In genomic region chr11:66337103-66337899, GRCh38 we compare ENCODE assay signal across 8 cellular contexts. TPM values are rescaled to one million over a fixed set of nuclear protein-coding genes. Genes with fewer than 3 reads are reported as not detected.
DNase-seq lines count a peak whose midpoint lies in the region; ATAC-seq, FAIRE-seq and TF ChIP-seq lines count a peak whose summit lies in the region.

No MANE protein-coding gene starts in this region.

- H3K79me2 ChIP-seq in GM12878 (ENCODE audit: control insufficient read depth, insufficient read depth, low read length) = no peaks in the 10 kb centered on the region

- TF ChIP-seq EP300 in A549 (IDR thresholded peaks at IDR 0.05) (no peak), GM12878 (IDR thresholded peaks at IDR 0.05; ENCODE audit: borderline replicate concordance in 1 of 2, control insufficient read depth in 1 of 2, low read depth in 2 of 2, low read length in 2 of 2) (no peak)

- 56% methylated on average over 17 of the region's 18 CpGs for WGBS in A549 (ENCODE audit: missing lambda C conversion rate)
- WGBS in GM12878 (ENCODE audit: insufficient coverage, insufficient replicate concordance, low lambda C conversion rate, missing lambda C conversion rate) = 55% methylated on average over 18 of the region's 18 CpGs
- WGBS in testis, 2 donors = 50 to 61% methylated on average over 13 to 18 of the region's 18 CpGs

- peaks cover 26% of the 10 kb centered on the region for H3K4me1 ChIP-seq in A549
- peaks cover 21% of the 10 kb centered on the region for H3K4me1 ChIP-seq in GM12878 (ENCODE audit: control insufficient read depth, insufficient read depth, low read length)
- peaks cover 29% of the 10 kb centered on the region for H3K4me1 ChIP-seq in lower lobe of right lung
- H3K4me1 ChIP-seq in testis = peaks cover 14% of the 10 kb centered on the region

- H3K27me3 ChIP-seq in HL-60 (ENCODE audit: insufficient read depth, poor library complexity, severe bottlenecking) (no peaks in the 10 kb centered on the region), GM12878 (replicated peaks in 1 of 2; ENCODE audit: control insufficient read depth in 2 of 2, insufficient read depth in 2 of 2, low read length in 1 of 2) (no peaks in the 10 kb centered on the region), lower lobe of right lung (ENCODE audit: low read depth) (no peaks in the 10 kb centered on the region), testis (no peaks in the 10 kb centered on the region)

- ATAC-seq in A549 (no peak), GM12878 (no peak), lower lobe of right lung (no peak), HG02642 (IDR thresholded peaks at IDR 0.05; ENCODE audit: poor library complexity, unreplicated experiment) (no peak)

- RAD21 ChIA-PET in GM12878 (lab: Charles Lee; ENCODE audit: unreplicated experiment) = interaction anchor here (1.2 to 3.6 kb wide), 3 partner anchors 25 to 49 kb away, joined by 3 to 49 read pairs (median 6); no protein-coding TSS in a partner anchor

- in situ Hi-C loops in GM12878 (cut with MboI) = no loop called here

- no peaks in the 10 kb centered on the region for H4K20me1 ChIP-seq in GM12878 (ENCODE audit: control insufficient read depth, insufficient read depth)

- H3K9ac ChIP-seq in GM12878 (ENCODE audit: control insufficient read depth, insufficient read depth, low read length) = no peak overlapping the region

- no TSS peak for BruUV-seq in GM12878 (replicated peaks; lab: Mats Ljungman, UMichigan)

- peak overlapping the region; percentile 92 for H3K4me2 ChIP-seq in A549
- H3K4me2 ChIP-seq in GM12878 (ENCODE audit: control insufficient read depth, insufficient read depth) = peak overlapping the region; percentile 62

- CTCF ChIA-PET in A549 (lab: Yijun Ruan, JAX) (interaction anchor here (0.7 to 8.7 kb wide), 9 partner anchors 7 to 79 kb away, joined by 3 to 247 read pairs (median 6); partner anchors contain the start of gene CD248), GM12878 (lab: Yijun Ruan, JAX) (interaction anchor here (1.0 to 2.6 kb wide), 6 partner anchors 8 to 49 kb away, joined by 3 to 50 read pairs (median 10); partner anchors contain the start of genes BRMS1 and YIF1A)

- DNase-seq in A549 (ENCODE audit: low read depth in 1 of 2, low spot score in 1 of 2) = no peak
- no peak for DNase-seq in HL-60 (ENCODE audit: low read depth in 1 of 2, low spot score in 1 of 2)
- no peak for DNase-seq in GM12878 (ENCODE audit: low read depth, low spot score)
- DNase-seq in lower lobe of right lung = peak; percentile 46
- DNase-seq in NCI-H187 treated with DMSO at 0.1 percent for 48 hours (lab: John Stamatoyannopoulos, UW) = no peak
- no peak for DNase-seq in GM19238 (ENCODE audit: insufficient read length, low spot score)
- DNase-seq in testis = no peak

- H3K4me3 ChIP-seq in A549 (no peak overlapping the region), HL-60 (replicated peaks; ENCODE audit: insufficient read depth, low read length) (no peak overlapping the region), GM12878 (no peak overlapping the region), lower lobe of right lung (no peak overlapping the region), testis (no peak overlapping the region)

- TF ChIP-seq CTCF in A549 (IDR thresholded peaks at IDR 0.05) (no peak), HL-60 (IDR thresholded peaks at IDR 0.05; ENCODE audit: insufficient read depth, low read length) (no peak), GM12878 (IDR thresholded peaks at IDR 0.05 in 2 of 3, conservative IDR thresholded peaks at IDR 0.05 in 1 of 3; ENCODE audit: control insufficient read depth in 2 of 3, extremely low read depth in 1 of 3, insufficient read depth in 1 of 3, low read depth in 3 of 3, low read length in 3 of 3) (no peak), lower lobe of right lung (IDR thresholded peaks at IDR 0.05) (no peak), testis (IDR thresholded peaks at IDR 0.05) (no peak)

- H2AFZ ChIP-seq in GM12878 (ENCODE audit: control insufficient read depth, low read depth, low read length) = no peak overlapping the region

- TF ChIP-seq POLR2A in A549 (IDR thresholded peaks at IDR 0.05; ENCODE audit: low read length) (no peak), GM12878 (IDR thresholded peaks at IDR 0.05; ENCODE audit: low read depth, low read length) (no peak), testis (IDR thresholded peaks at IDR 0.05) (no peak)

- peak overlapping the region; percentile 83 to 97 for H3K27ac ChIP-seq in A549
- peak overlapping the region; percentile 84 for H3K27ac ChIP-seq in HL-60 (replicated peaks)
- no peak overlapping the region for H3K27ac ChIP-seq in GM12878 (ENCODE audit: control insufficient read depth, insufficient read depth)
- H3K27ac ChIP-seq in lower lobe of right lung = peak overlapping the region; percentile 82
- H3K27ac ChIP-seq in testis = no peak overlapping the region

- intact Hi-C loops in GM12878 (cut with micrococcal nuclease; ENCODE audit: unreplicated experiment) (no loop called here), lower lobe of right lung (cut with DNase I) (no loop called here), testis (cut with DNase I; ENCODE audit: low total_unique reads) (no loop called here)

- TF ChIP-seq RAD21 in A549 (conservative IDR thresholded peaks at IDR 0.05 in 1 of 2, IDR thresholded peaks at IDR 0.05 in 1 of 2) = no peak
- TF ChIP-seq RAD21 in GM12878 (IDR thresholded peaks at IDR 0.05; ENCODE audit: insufficient read depth, low read depth, low read length) = no peak

- SMC1A ChIA-PET in GM12878 (lab: Charles Lee; ENCODE audit: uncharacterized antibody, unreplicated experiment) = interaction anchor here (0.7 to 2.2 kb wide), 5 partner anchors 8 to 52 kb away, joined by 3 to 16 read pairs (median 3); partner anchors contain the start of gene CD248

- no peak for FAIRE-seq in A549 (lab: Jason Lieb, UNC)
- FAIRE-seq in GM12878 (lab: Jason Lieb, UNC) = no peak

- H3K9me3 ChIP-seq in A549 = no peaks in the 10 kb centered on the region
- H3K9me3 ChIP-seq in GM12878 (replicated peaks; ENCODE audit: control insufficient read depth, insufficient read depth, low read length) = no peaks in the 10 kb centered on the region
- H3K9me3 ChIP-seq in lower lobe of right lung = no peaks in the 10 kb centered on the region
- no peaks in the 10 kb centered on the region for H3K9me3 ChIP-seq in testis

- H3K36me3 ChIP-seq in GM12878 (ENCODE audit: control insufficient read depth in 2 of 2, insufficient read depth in 2 of 2, low read length in 1 of 2) (peaks cover 0 to 19% of the 10 kb centered on the region in 2 experiments; a peak in 3 of 4 replicates), lower lobe of right lung (peaks cover 69% of the 10 kb centered on the region), testis (ENCODE audit: low read depth, missing control alignments) (no peaks in the 10 kb centered on the region)

- POLR2A ChIA-PET in A549 (lab: Yijun Ruan, JAX) (interaction anchor here (0.8 to 3.5 kb wide), 2 partner anchors 25 kb away, joined by 3 to 42 read pairs; no protein-coding TSS in a partner anchor), GM12878 (lab: Charles Lee) (interaction anchor here (0.8 kb wide), 1 partner anchor 25 kb away, joined by 3 read pairs; no protein-coding TSS in a partner anchor)

RNA-seq across cellular contexts. Expression of gene RIN1, which starts 1.1 kb away (rescaled TPM):
- polyA plus RNA-seq in A549 (2011; rRNA removed) (2.0 and 2.3 TPM in 2 replicates), A549 (2017; fragmentation: RNase III; extraction: RNeasy Plus Mini Kit Qiagen cat#74134 plus additional on column Dnase treatment) (9.3 to 10.6 TPM (median 9.7 TPM) in 3 replicates), GM12878 (2011; rRNA removed) (0.04 and 0.22 TPM in 2 replicates), GM12878 (2014; fragmentation: Illumina TruSeq; extraction: Trizol) (0.41 TPM in 1 of 2 replicates, not detected in the other), GM12878 (2014; fragmentation: Nextera tagmentation; extraction: Ambion mirVana) (under 1 TPM in 1 of 2 experiments, not detected in 1; 0.04 TPM), GM12878 (2014; rRNA removed) (0.47 and 0.54 TPM in 2 replicates), GM12878 (2016; fragmentation: Nextera tagmentation; extraction: Ambion mirVana) (under 1 TPM; 0.15 to 0.43 TPM), testis (ENCODE audit: insufficient read depth, low read depth, low replicate concordance) (4.7 TPM)
- polyA plus RNA-seq in A549 (2012; cell fraction: cytosol; rRNA removed) = 5.5 and 9.0 TPM in 2 replicates
- polyA plus RNA-seq in A549 (2012; cell fraction: nucleus; rRNA removed) = 24.4 and 34.7 TPM in 2 replicates
- polyA minus RNA-seq in A549 (2011; rRNA and poly(A)+ RNA removed) = 1.6 and 2.3 TPM in 2 replicates
- total RNA-seq in GM12878 (2013; cell fraction: nucleolus; rRNA removed) = 1.3 and 1.4 TPM in 2 replicates
- total RNA-seq in GM12878 (2014; rRNA removed) (0.11 and 0.49 TPM in 2 replicates), GM12878 (2014; rRNA removed; fragmentation: Illumina TruSeq; extraction: Trizol) (0.09 and 0.13 TPM in 2 replicates), GM12878 (2021) (0.48 and 0.69 TPM in 2 replicates), lower lobe of right lung (8.2 TPM), testis (1 to 10 TPM; 8.2 to 8.5 TPM)
- not detected for polyA plus RNA-seq in GM12878 (2011; ENCODE audit: low read depth)
- 0.15 and 0.43 TPM in 2 replicates for polyA plus RNA-seq in GM12878 (2011; cell fraction: cytosol; rRNA removed)
- polyA plus RNA-seq in GM12878 (2011; cell fraction: nucleus; rRNA removed) = 3.7 and 4.8 TPM in 2 replicates
- polyA plus RNA-seq in GM12878 (2012) = 0.24 and 0.28 TPM in 2 replicates
- 0.37 TPM in 1 of 2 replicates, not detected in the other for polyA minus RNA-seq in GM12878 (2011; rRNA and poly(A)+ RNA removed)
- polyA minus RNA-seq in GM12878 (2011; cell fraction: cytosol; rRNA and poly(A)+ RNA removed) = 0.40 TPM in 1 of 2 replicates, not detected in the other
- polyA minus RNA-seq in GM12878 (2011; cell fraction: nucleus; rRNA and poly(A)+ RNA removed) = 0.85 and 2.6 TPM in 2 replicates

RNA-seq across cellular contexts. Expression of gene BRMS1, which starts 7.6 kb away (rescaled TPM):
- polyA plus RNA-seq in A549 (2011; rRNA removed) = 47.4 and 56.2 TPM in 2 replicates
- polyA plus RNA-seq in A549 (2012; cell fraction: cytosol; rRNA removed) = 74.5 and 78.7 TPM in 2 replicates
- polyA plus RNA-seq in A549 (2012; cell fraction: nucleus; rRNA removed) = 87.4 and 91.7 TPM in 2 replicates
- polyA plus RNA-seq in A549 (2017; fragmentation: RNase III; extraction: RNeasy Plus Mini Kit Qiagen cat#74134 plus additional on column Dnase treatment) = 87.5 to 90.8 TPM (median 89.9 TPM) in 3 replicates
- 18.0 and 21.5 TPM in 2 replicates for polyA minus RNA-seq in A549 (2011; rRNA and poly(A)+ RNA removed)
- total RNA-seq in GM12878 (2013; cell fraction: nucleolus; rRNA removed) = 11.8 and 18.2 TPM in 2 replicates
- total RNA-seq in GM12878 (2014; rRNA removed) = 63.5 and 64.0 TPM in 2 replicates
- 38.7 and 42.4 TPM in 2 replicates for total RNA-seq in GM12878 (2014; rRNA removed; fragmentation: Illumina TruSeq; extraction: Trizol)
- 49.6 and 54.7 TPM in 2 replicates for total RNA-seq in GM12878 (2021)
- 15.4 TPM for polyA plus RNA-seq in GM12878 (2011; ENCODE audit: low read depth)
- polyA plus RNA-seq in GM12878 (2011; rRNA removed) = 28.9 and 33.7 TPM in 2 replicates
- polyA plus RNA-seq in GM12878 (2011; cell fraction: cytosol; rRNA removed) = 40.1 and 54.9 TPM in 2 replicates
- polyA plus RNA-seq in GM12878 (2011; cell fraction: nucleus; rRNA removed) = 36.8 and 47.4 TPM in 2 replicates
- polyA plus RNA-seq in GM12878 (2012) = 25.6 and 30.1 TPM in 2 replicates
- 11.6 and 29.1 TPM in 2 replicates for polyA plus RNA-seq in GM12878 (2014; fragmentation: Illumina TruSeq; extraction: Trizol)
- polyA plus RNA-seq in GM12878 (2014; fragmentation: Nextera tagmentation; extraction: Ambion mirVana) = 1 to 10 TPM; 2.1 to 8.6 TPM
- polyA plus RNA-seq in GM12878 (2014; rRNA removed) = 58.6 and 59.9 TPM in 2 replicates
- polyA plus RNA-seq in GM12878 (2016; fragmentation: Nextera tagmentation; extraction: Ambion mirVana) = 10 to 100 TPM; 82.5 to 85.3 TPM
- polyA minus RNA-seq in GM12878 (2011; rRNA and poly(A)+ RNA removed) = 7.2 and 16.5 TPM in 2 replicates
- 9.7 and 9.9 TPM in 2 replicates for polyA minus RNA-seq in GM12878 (2011; cell fraction: cytosol; rRNA and poly(A)+ RNA removed)
- 6.6 and 12.2 TPM in 2 replicates for polyA minus RNA-seq in GM12878 (2011; cell fraction: nucleus; rRNA and poly(A)+ RNA removed)
- total RNA-seq in lower lobe of right lung = 37.8 TPM
- 10 to 100 TPM; 55.5 to 59.4 TPM for total RNA-seq in testis
- polyA plus RNA-seq in testis (ENCODE audit: insufficient read depth, low read depth, low replicate concordance) = 67.5 TPM

RNA-seq across cellular contexts. Expression of gene B4GAT1, which starts 10.1 kb away (rescaled TPM):
- polyA plus RNA-seq in A549 (2011; rRNA removed) (11.0 and 12.2 TPM in 2 replicates), A549 (2017; fragmentation: RNase III; extraction: RNeasy Plus Mini Kit Qiagen cat#74134 plus additional on column Dnase treatment) (15.3 to 18.7 TPM (median 18.0 TPM) in 3 replicates), GM12878 (2011; rRNA removed) (2.1 and 3.6 TPM in 2 replicates), GM12878 (2014; fragmentation: Illumina TruSeq; extraction: Trizol) (1.4 and 1.9 TPM in 2 replicates), GM12878 (2014; fragmentation: Nextera tagmentation; extraction: Ambion mirVana) (1 to 10 TPM in 1 of 2 experiments, under 1 TPM in 1; 0.55 to 1.5 TPM), GM12878 (2014; rRNA removed) (5.0 and 5.7 TPM in 2 replicates), GM12878 (2016; fragmentation: Nextera tagmentation; extraction: Ambion mirVana) (10 to 100 TPM in 1 of 2 experiments, 1 to 10 TPM in 1; 9.4 to 11.1 TPM), testis (ENCODE audit: insufficient read depth, low read depth, low replicate concordance) (23.2 TPM)
- 7.8 and 11.8 TPM in 2 replicates for polyA plus RNA-seq in A549 (2012; cell fraction: cytosol; rRNA removed)
- polyA plus RNA-seq in A549 (2012; cell fraction: nucleus; rRNA removed) = 19.0 and 23.5 TPM in 2 replicates
- 3.4 and 3.7 TPM in 2 replicates for polyA minus RNA-seq in A549 (2011; rRNA and poly(A)+ RNA removed)
- 9.2 and 9.9 TPM in 2 replicates for total RNA-seq in GM12878 (2013; cell fraction: nucleolus; rRNA removed)
- total RNA-seq in GM12878 (2014; rRNA removed) (6.3 and 7.2 TPM in 2 replicates), GM12878 (2014; rRNA removed; fragmentation: Illumina TruSeq; extraction: Trizol) (2.3 and 2.4 TPM in 2 replicates), GM12878 (2021) (5.7 and 5.9 TPM in 2 replicates), lower lobe of right lung (22.6 TPM), testis (10 to 100 TPM; 28.2 to 45.1 TPM)
- 1.8 TPM for polyA plus RNA-seq in GM12878 (2011; ENCODE audit: low read depth)
- polyA plus RNA-seq in GM12878 (2011; cell fraction: cytosol; rRNA removed) = 3.3 and 4.2 TPM in 2 replicates
- 3.4 and 3.5 TPM in 2 replicates for polyA plus RNA-seq in GM12878 (2011; cell fraction: nucleus; rRNA removed)
- polyA plus RNA-seq in GM12878 (2012) = 4.1 and 5.5 TPM in 2 replicates
- polyA minus RNA-seq in GM12878 (2011; rRNA and poly(A)+ RNA removed) = 2.6 TPM in 2 replicates
- 1.5 and 1.7 TPM in 2 replicates for polyA minus RNA-seq in GM12878 (2011; cell fraction: cytosol; rRNA and poly(A)+ RNA removed)
- 2.8 TPM in 2 replicates for polyA minus RNA-seq in GM12878 (2011; cell fraction: nucleus; rRNA and poly(A)+ RNA removed)

RNA-seq across cellular contexts. Expression of gene CD248, which starts 20.5 kb away (rescaled TPM):
- 0.03 TPM in 1 of 2 replicates, not detected in the other for polyA plus RNA-seq in A549 (2011; rRNA removed)
- polyA plus RNA-seq in A549 (2012; cell fraction: cytosol; rRNA removed) = 0.03 TPM in 1 of 2 replicates, not detected in the other
- not detected in 2 replicates for polyA plus RNA-seq in A549 (2012; cell fraction: nucleus; rRNA removed)
- polyA plus RNA-seq in A549 (2017; fragmentation: RNase III; extraction: RNeasy Plus Mini Kit Qiagen cat#74134 plus additional on column Dnase treatment) = not detected in 3 replicates
- polyA minus RNA-seq in A549 (2011; rRNA and poly(A)+ RNA removed) = 0.15 TPM in 1 of 2 replicates, not detected in the other
- not detected in 2 replicates for total RNA-seq in GM12878 (2013; cell fraction: nucleolus; rRNA removed)
- total RNA-seq in GM12878 (2014; rRNA removed) = not detected in 2 replicates
- not detected in 2 replicates for total RNA-seq in GM12878 (2014; rRNA removed; fragmentation: Illumina TruSeq; extraction: Trizol)
- total RNA-seq in GM12878 (2021) = 0.13 and 0.21 TPM in 2 replicates
- polyA plus RNA-seq in GM12878 (2011; ENCODE audit: low read depth) = not detected
- not detected in 2 replicates for polyA plus RNA-seq in GM12878 (2011; rRNA removed)
- polyA plus RNA-seq in GM12878 (2011; cell fraction: cytosol; rRNA removed) = not detected in 2 replicates
- polyA plus RNA-seq in GM12878 (2011; cell fraction: nucleus; rRNA removed) = not detected in 2 replicates
- not detected in 2 replicates for polyA plus RNA-seq in GM12878 (2012)
- polyA plus RNA-seq in GM12878 (2014; fragmentation: Illumina TruSeq; extraction: Trizol) = not detected in 2 replicates
- not detected for polyA plus RNA-seq in GM12878 (2014; fragmentation: Nextera tagmentation; extraction: Ambion mirVana)
- not detected in 2 replicates for polyA plus RNA-seq in GM12878 (2014; rRNA removed)
- polyA plus RNA-seq in GM12878 (2016; fragmentation: Nextera tagmentation; extraction: Ambion mirVana) = under 1 TPM; 0.10 to 0.20 TPM
- polyA minus RNA-seq in GM12878 (2011; rRNA and poly(A)+ RNA removed) = not detected in 2 replicates
- not detected in 2 replicates for polyA minus RNA-seq in GM12878 (2011; cell fraction: cytosol; rRNA and poly(A)+ RNA removed)
- polyA minus RNA-seq in GM12878 (2011; cell fraction: nucleus; rRNA and poly(A)+ RNA removed) = not detected in 2 replicates
- total RNA-seq in lower lobe of right lung = 28.7 TPM
- 1 to 10 TPM; 3.9 to 6.4 TPM for total RNA-seq in testis
- 35.5 TPM for polyA plus RNA-seq in testis (ENCODE audit: insufficient read depth, low read depth, low replicate concordance)

RNA-seq across cellular contexts. Expression of gene SLC29A2, which starts 34.3 kb away (rescaled TPM):
- 2.6 and 3.9 TPM in 2 replicates for polyA plus RNA-seq in A549 (2011; rRNA removed)
- 5.3 and 7.1 TPM in 2 replicates for polyA plus RNA-seq in A549 (2012; cell fraction: cytosol; rRNA removed)
- 16.3 and 21.2 TPM in 2 replicates for polyA plus RNA-seq in A549 (2012; cell fraction: nucleus; rRNA removed)
- 4.3 to 7.6 TPM (median 6.4 TPM) in 3 replicates for polyA plus RNA-seq in A549 (2017; fragmentation: RNase III; extraction: RNeasy Plus Mini Kit Qiagen cat#74134 plus additional on column Dnase treatment)
- polyA minus RNA-seq in A549 (2011; rRNA and poly(A)+ RNA removed) = 1.7 and 2.6 TPM in 2 replicates
- total RNA-seq in GM12878 (2013; cell fraction: nucleolus; rRNA removed) = 24.0 and 24.5 TPM in 2 replicates
- 2.2 TPM in 2 replicates for total RNA-seq in GM12878 (2014; rRNA removed)
- total RNA-seq in GM12878 (2014; rRNA removed; fragmentation: Illumina TruSeq; extraction: Trizol) = 1.5 TPM in 2 replicates
- 4.7 and 6.0 TPM in 2 replicates for total RNA-seq in GM12878 (2021)
- 2.0 TPM for polyA plus RNA-seq in GM12878 (2011; ENCODE audit: low read depth)
- 1.5 and 3.4 TPM in 2 replicates for polyA plus RNA-seq in GM12878 (2011; rRNA removed)
- 3.4 and 4.3 TPM in 2 replicates for polyA plus RNA-seq in GM12878 (2011; cell fraction: cytosol; rRNA removed)
- 24.4 and 32.3 TPM in 2 replicates for polyA plus RNA-seq in GM12878 (2011; cell fraction: nucleus; rRNA removed)
- polyA plus RNA-seq in GM12878 (2012) = 3.4 and 5.7 TPM in 2 replicates
- polyA plus RNA-seq in GM12878 (2014; fragmentation: Illumina TruSeq; extraction: Trizol) = 2.7 and 3.5 TPM in 2 replicates
- under 1 TPM; 0.27 to 0.44 TPM for polyA plus RNA-seq in GM12878 (2014; fragmentation: Nextera tagmentation; extraction: Ambion mirVana)
- polyA plus RNA-seq in GM12878 (2014; rRNA removed) = 7.5 and 7.7 TPM in 2 replicates
- 1 to 10 TPM; 1.9 to 2.1 TPM for polyA plus RNA-seq in GM12878 (2016; fragmentation: Nextera tagmentation; extraction: Ambion mirVana)
- polyA minus RNA-seq in GM12878 (2011; rRNA and poly(A)+ RNA removed) = 1.8 and 3.0 TPM in 2 replicates
- polyA minus RNA-seq in GM12878 (2011; cell fraction: cytosol; rRNA and poly(A)+ RNA removed) = 1.9 and 2.4 TPM in 2 replicates
- polyA minus RNA-seq in GM12878 (2011; cell fraction: nucleus; rRNA and poly(A)+ RNA removed) = 3.1 and 4.1 TPM in 2 replicates
- total RNA-seq in lower lobe of right lung = 10.6 TPM
- total RNA-seq in testis = 1 to 10 TPM; 1.6 to 3.1 TPM
- 1.2 TPM for polyA plus RNA-seq in testis (ENCODE audit: insufficient read depth, low read depth, low replicate concordance)

Comparison
In these comparisons a context has a peak if more than half of its experiments do, and no peak if none do; other contexts are left out.
1. H3K27ac ChIP-seq: peak in A549 (2 of 2), HL-60 (single experiment) and lower lobe of right lung (single experiment); none in GM12878 (single experiment) and testis (0 of 2).